ENCODE assay signal across 13 cellular contexts in genomic region chr10:96618648-96619047, GRCh38. TPM values are rescaled to one million over a fixed set of nuclear protein-coding genes. Genes with fewer than 3 reads are reported as not detected.
A peak's percentile ranks its signal among the peaks of the same experiment; 100 is the strongest.
DNase-seq lines count a peak whose midpoint lies in the region; ATAC-seq and TF ChIP-seq lines count a peak whose summit lies in the region.
"Had no signal": no experiment of that assay in that cellular context is flagged by ENCODE, and none has a peak within 500 bp of the region (broad histone marks: within the 10 kb centered on the region; RNA-seq: fewer than 3 reads in every experiment).

No MANE protein-coding gene starts in this region.

- no peaks in the 10 kb centered on the region for H3K27me3 ChIP-seq in gastroesophageal sphincter
- H3K27me3 ChIP-seq: gastrocnemius medialis had no signal

- H3K4me1 ChIP-seq in gastroesophageal sphincter = peaks cover 0 to 36% (median 8%) of the 10 kb centered on the region in 3 donors

- peak overlapping the region in 2 of 4 donors; percentile 19 to 64 for H3K27ac ChIP-seq in gastroesophageal sphincter
- H3K27ac ChIP-seq: gastrocnemius medialis had no signal

- H3K36me3 ChIP-seq in gastroesophageal sphincter = no peaks in the 10 kb centered on the region
- H3K36me3 ChIP-seq: gastrocnemius medialis had no signal

- ATAC-seq in gastroesophageal sphincter = peak; percentile 80
- ATAC-seq: activated CD4-positive, alpha-beta T cell treated with anti-CD3 and anti-CD28 coated beads for 36 hours; PC-3 had no signal

- intact Hi-C loops in posterior cingulate gyrus (cut with DNase I) = no loop called here

- DNase-seq in EH (ENCODE audit: low read depth) (peak; percentile 25), NCI-H524 treated with DMSO at 0.1 percent for 48 hours (lab: John Stamatoyannopoulos, UW) (peak; percentile 52), posterior cingulate gyrus (peak in 7 of 10 donors; percentile 24 to 47 (median 37)), NOMO-1 (lab: John Stamatoyannopoulos, UW; ENCODE audit: unreplicated experiment in 2 of 2) (no peak), OCI-M2 (lab: John Stamatoyannopoulos, UW; ENCODE audit: unreplicated experiment) (no peak), GM13977 (ENCODE audit: low spot score) (no peak), NAMALWA (ENCODE audit: low spot score) (no peak)
- DNase-seq: activated CD4-positive, alpha-beta T cell treated with anti-CD3 and anti-CD28 coated beads for 36 hours; activated naive CD8-positive, alpha-beta T cell treated with anti-CD3 and anti-CD28 coated beads, Interleukin-2, amount 10 ng/mL, durations not matched to agents 7 days and 5 days; DMS53; PC-3 had no signal

- no peak for TF ChIP-seq POLR2A in gastroesophageal sphincter (IDR thresholded peaks at IDR 0.05)

- H3K9me3 ChIP-seq in gastroesophageal sphincter = no peaks in the 10 kb centered on the region
- H3K9me3 ChIP-seq: gastrocnemius medialis had no signal

- TF ChIP-seq EP300 in gastroesophageal sphincter (IDR thresholded peaks at IDR 0.05) = no peak

- H3K4me3 ChIP-seq in gastroesophageal sphincter = no peak overlapping the region
- H3K4me3 ChIP-seq: gastrocnemius medialis had no signal

- 17% methylated on average over 1 of the region's 2 CpGs; no CpG with 5 or more reads in 1 of the 2 donors for WGBS in gastroesophageal sphincter (ENCODE audit: low coverage in 1 of 2), 2 donors

- in situ Hi-C loops in GM13977 (cut with MboI; ENCODE audit: low pct_unique_long_range_greater_than_20kb, low sequenced_read_pairs, unreplicated experiment) = no loop called here

- TF ChIP-seq CTCF in gastroesophageal sphincter (IDR thresholded peaks at IDR 0.05) (no peak), GM13977 (IDR thresholded peaks at IDR 0.05; ENCODE audit: extremely low read depth, insufficient read depth, missing control alignments) (no peak)

RNA-seq across cellular contexts. Expression of gene TM9SF3, which starts 31.8 kb away (rescaled TPM):
- 100 to 1,000 TPM in 3 of 4 donors, 10 to 100 TPM in 1; 88.6 to 121 (median 114) TPM for total RNA-seq in gastroesophageal sphincter

Comparison
In these comparisons a context has a peak if more than half of its experiments do, and no peak if none do; other contexts are left out.
1. DNase-seq: peak in EH (single experiment), NCI-H524 treated with DMSO at 0.1 percent for 48 hours (single experiment) and posterior cingulate gyrus (7 of 10); none in NOMO-1 (0 of 2), OCI-M2 (single experiment), GM13977 (single experiment) and NAMALWA (single experiment).